In genomic region chr3:194323785-194324735, GRCh38 we compare ENCODE assay signal across 7 cellular contexts. TPM values are rescaled to one million over a fixed set of nuclear protein-coding genes. Genes with fewer than 3 reads are reported as not detected.
DNase-seq lines count a peak whose midpoint lies in the region; ATAC-seq and TF ChIP-seq lines count a peak whose summit lies in the region.

No MANE protein-coding gene starts in this region.

- H2BK5ac ChIP-seq in mesenchymal stem cell (ENCODE audit: low read depth, low read length, poor library complexity, severe bottlenecking): no peak overlapping the region

- H2BK120ac ChIP-seq in mesenchymal stem cell (ENCODE audit: low read depth, low read length): no peak overlapping the region

- H3K79me1 ChIP-seq in mesenchymal stem cell (replicated peaks; ENCODE audit: low read length, poor library complexity, severe bottlenecking): no peaks in the 10 kb centered on the region

- peak overlapping the region; percentile 63 to 67 for H3K18ac ChIP-seq in mesenchymal stem cell (ENCODE audit: low read depth in 1 of 2, low read length in 2 of 2)

- H3K9ac ChIP-seq in mesenchymal stem cell (ENCODE audit: low read length): peak overlapping the region; percentile 57

- H2AFZ ChIP-seq in mesenchymal stem cell (ENCODE audit: low read depth, low read length): no peak overlapping the region

- H3K9me3 ChIP-seq in breast epithelium (peaks cover 3 to 5% of the 10 kb centered on the region in 2 donors), mesenchymal stem cell (ENCODE audit: control insufficient read depth, low read length) (peaks cover 12% of the 10 kb centered on the region), aorta (ENCODE audit: control insufficient read depth, low read length) (no peaks in the 10 kb centered on the region)

- H3K4me1 ChIP-seq in breast epithelium (no peaks in the 10 kb centered on the region), mesenchymal stem cell (ENCODE audit: control insufficient read depth, insufficient read depth, low read depth, low read length) (peaks cover 45% of the 10 kb centered on the region), aorta (ENCODE audit: control insufficient read depth in 1 of 2, insufficient read depth in 2 of 2, low read length in 2 of 2) (no peaks in the 10 kb centered on the region)

- TF ChIP-seq POLR2A in breast epithelium (IDR thresholded peaks at IDR 0.05): no peak

- H3K36me3 ChIP-seq in breast epithelium (no peaks in the 10 kb centered on the region), mesenchymal stem cell (ENCODE audit: control insufficient read depth in 1 of 2, insufficient read depth in 2 of 2, low read depth in 1 of 2, low read length in 2 of 2) (peaks cover 0 to 4% of the 10 kb centered on the region in 2 experiments), aorta (ENCODE audit: control insufficient read depth in 1 of 2, insufficient read depth in 2 of 2, low read length in 1 of 2) (no peaks in the 10 kb centered on the region)

- peak overlapping the region; percentile 62 for H4K91ac ChIP-seq in mesenchymal stem cell (ENCODE audit: low read length)

- H2BK12ac ChIP-seq in mesenchymal stem cell (ENCODE audit: low read length in 2 of 2): peak overlapping the region; percentile 7 to 81

- peak overlapping the region; percentile 13 for H2BK15ac ChIP-seq in mesenchymal stem cell (ENCODE audit: low read depth, poor library complexity, severe bottlenecking)

- ATAC-seq in GM18870 (IDR thresholded peaks at IDR 0.05; ENCODE audit: unreplicated experiment) (peak; percentile 57), aorta (ENCODE audit: low FRiP score) (peak; percentile 59), GM21717 (IDR thresholded peaks at IDR 0.05; ENCODE audit: unreplicated experiment) (no peak)

- peak overlapping the region; percentile 35 for H4K8ac ChIP-seq in mesenchymal stem cell (ENCODE audit: low read length)

- H2AK5ac ChIP-seq in mesenchymal stem cell (ENCODE audit: low read length, severe bottlenecking): no peak overlapping the region

- DNase-seq in HuH-7 (ENCODE audit: low spot score) (peak; percentile 91), breast epithelium (ENCODE audit: low spot score in 2 of 2) (peak; percentile 30 to 78), mesenchymal stem cell (peak; percentile 83), aorta (no peak), NCI-H446 treated with DMSO at 0.1 percent for 48 hours (lab: John Stamatoyannopoulos, UW) (no peak)

- H3K4me2 ChIP-seq in mesenchymal stem cell (ENCODE audit: low read length, poor library complexity, severe bottlenecking): peak overlapping the region; percentile 61

- peak overlapping the region in 1 of 2 experiments; percentile 42 for H3K14ac ChIP-seq in mesenchymal stem cell (ENCODE audit: low read length in 2 of 2)

- H3K4me3 ChIP-seq in breast epithelium (peak overlapping the region; percentile 20 to 64 (median 27)), mesenchymal stem cell (ENCODE audit: insufficient read depth in 1 of 2, low read depth in 1 of 2, low read length in 2 of 2) (peak overlapping the region in 1 of 2 experiments; percentile 73), aorta (ENCODE audit: low read length in 2 of 2) (no peak overlapping the region)

- intact Hi-C loops in breast epithelium (cut with DNase I; ENCODE audit: low total_unique reads) (loop anchor here (10.0 kb wide), 1 partner anchor 1251 kb away; no protein-coding TSS in a partner anchor), aorta (cut with DNase I) (no loop called here)

- no peaks in the 10 kb centered on the region for H3K27me3 ChIP-seq in breast epithelium
- H3K27me3 ChIP-seq in mesenchymal stem cell (ENCODE audit: control insufficient read depth in 1 of 2, insufficient read depth in 1 of 2, low read length in 2 of 2): peaks cover 0 to 46% of the 10 kb centered on the region in 2 experiments
- no peaks in the 10 kb centered on the region for H3K27me3 ChIP-seq in aorta (ENCODE audit: control insufficient read depth in 1 of 2, insufficient read depth in 2 of 2, low read length in 1 of 2)

- peak overlapping the region in 1 of 2 experiments; percentile 3 for H3K4ac ChIP-seq in mesenchymal stem cell (ENCODE audit: low read depth in 1 of 2, low read length in 2 of 2)

- H3K27ac ChIP-seq in breast epithelium (peak overlapping the region in 1 of 2 donors; percentile 43), mesenchymal stem cell (ENCODE audit: low read length, poor library complexity, severe bottlenecking) (no peak overlapping the region), aorta (ENCODE audit: low read depth in 1 of 2, low read length in 2 of 2) (no peak overlapping the region)

- WGBS in mesenchymal stem cell: 11% methylated on average over 39 of the region's 39 CpGs
- 23 to 25% methylated on average over 35 to 39 of the region's 39 CpGs for WGBS in aorta, 2 donors

- no peak for TF ChIP-seq CTCF in breast epithelium (IDR thresholded peaks at IDR 0.05)

- H3K23ac ChIP-seq in mesenchymal stem cell (ENCODE audit: low read length in 2 of 2): peak overlapping the region in 1 of 2 experiments; percentile 28

RNA-seq across cellular contexts. Expression of gene CPN2, which starts 27.1 kb away (rescaled TPM):
- under 1 TPM in 1 of 3 donors, not detected in 2; 0.16 TPM for total RNA-seq in breast epithelium
- not detected for polyA plus RNA-seq in mesenchymal stem cell (2013, experiment 1 of 2)
- not detected for polyA plus RNA-seq in mesenchymal stem cell (2013, experiment 2 of 2)
- not detected for total RNA-seq in aorta
- polyA plus RNA-seq in aorta: not detected

RNA-seq across cellular contexts. Expression of gene LRRC15, which starts 45.5 kb away (rescaled TPM):
- total RNA-seq in breast epithelium: under 1 TPM; 0.15 to 0.48 (median 0.33) TPM
- 0.55 TPM for polyA plus RNA-seq in mesenchymal stem cell (2013, experiment 1 of 2)
- 0.56 TPM for polyA plus RNA-seq in mesenchymal stem cell (2013, experiment 2 of 2)
- under 1 TPM; 0.06 to 0.54 TPM for total RNA-seq in aorta
- polyA plus RNA-seq in aorta: not detected

Comparison
In these comparisons a context has a peak if more than half of its experiments do, and no peak if none do; other contexts are left out.
1. DNase-seq: peak in HuH-7 (single experiment), breast epithelium (2 of 2) and mesenchymal stem cell (single experiment); none in aorta (0 of 2) and NCI-H446 treated with DMSO at 0.1 percent for 48 hours (single experiment).
2. H3K4me3 ChIP-seq: peak in breast epithelium (3 of 3); none in aorta (0 of 2).